Comparison of ENCODE assay signal across 21 cellular contexts in the genomic region with DNA sequence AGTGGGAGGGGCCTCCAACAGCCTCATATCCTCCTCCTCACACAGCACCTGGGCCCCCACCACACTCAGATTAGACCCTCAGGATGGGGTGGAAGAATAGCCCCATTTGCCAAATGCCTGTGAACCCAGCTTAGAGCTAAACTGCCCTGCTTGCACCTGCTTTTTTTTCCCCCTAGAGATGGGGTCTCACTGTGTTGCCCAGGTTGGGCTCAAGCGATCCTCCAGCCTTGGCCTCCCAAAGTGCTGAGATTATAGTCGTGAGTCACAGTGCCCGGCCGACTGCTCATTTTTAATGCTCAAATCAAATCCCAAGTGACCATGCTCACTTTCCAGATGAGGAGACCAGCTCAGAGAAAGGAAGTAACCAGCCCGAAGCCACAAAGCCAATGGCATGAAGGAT. TPM values are rescaled to one million over a fixed set of nuclear protein-coding genes. Genes with fewer than 3 reads are reported as not detected.
"Had no signal": no experiment of that assay in that cellular context is flagged by ENCODE, and none has a peak within 500 bp of the region (broad histone marks: within the 10 kb centered on the region; RNA-seq: fewer than 3 reads in every experiment).

No MANE protein-coding gene starts in this region.

- H3K36me3 ChIP-seq: gastrocnemius medialis, lower lobe of right lung, prostate gland, tibial artery, upper lobe of left lung, uterus had no signal

- H3K27ac ChIP-seq: epithelial cell of prostate, esophagus muscularis mucosa, lower lobe of right lung, parathyroid adenoma, prostate gland, tibial artery, upper lobe of left lung, uterus had no signal

- H3K4me3 ChIP-seq: esophagus muscularis mucosa, gastrocnemius medialis, lower lobe of right lung, prostate gland, tibial artery, upper lobe of left lung, uterus had no signal

- ATAC-seq: effector memory CD8-positive, alpha-beta T cell; gastrocnemius medialis; left lobe of liver; lower lobe of right lung; sciatic nerve; stimulated activated memory B cell treated with anti-CD40 and anti-IgM and Interleukin-4, amounts not matched to agents 10 μg/mL and 1 μg/mL and 100 μg/mL, for 72 hours had no signal

- DNase-seq: effector memory CD8-positive, alpha-beta T cell; gastrocnemius medialis; islet precursor cell; lower lobe of right lung; spleen; stimulated activated CD4-positive, alpha-beta T cell treated with anti-CD3 and anti-CD28 coated beads, Interleukin-15, amount 100 ng/mL, for 24 hours; stimulated activated CD4-positive, alpha-beta T cell treated with anti-CD3 and anti-CD28 coated beads, Interleukin-1b, Interleukin-23, amount 100 ng/mL, for 48 hours; stimulated activated CD4-positive, alpha-beta T cell treated with anti-CD3 and anti-CD28 coated beads, Interleukin-4, amount 100 ng/mL, for 24 hours; tibial artery; upper lobe of left lung; uterus had no signal

- H3K4me1 ChIP-seq: gastrocnemius medialis, lower lobe of right lung, prostate gland, uterus had no signal

- H3K9me3 ChIP-seq: esophagus muscularis mucosa, gastrocnemius medialis, lower lobe of right lung, prostate gland, spleen, tibial artery, upper lobe of left lung, uterus had no signal

- H3K9ac ChIP-seq: parathyroid adenoma had no signal

- H3K27me3 ChIP-seq: gastrocnemius medialis, spleen, upper lobe of left lung, uterus had no signal

RNA-seq across cellular contexts. Expression of a gene that starts 27.1 kb away (rescaled TPM):
- total RNA-seq: fibroblast of villous mesenchyme, mesothelial cell of epicardium, myocyte had no signal
